22 cellular contexts compared by ENCODE assay signal in genomic region chr6:44805239-44805849, GRCh38.
DNase-seq lines count a peak whose midpoint lies in the region; ATAC-seq and TF ChIP-seq lines count a peak whose summit lies in the region.
"Had no signal": no experiment of that assay in that cellular context is flagged by ENCODE, and none has a peak within 500 bp of the region (broad histone marks: within the 10 kb centered on the region; RNA-seq: fewer than 3 reads in every experiment).

No MANE protein-coding gene starts in this region.

- no peak overlapping the region for H3K9ac ChIP-seq in SK-N-SH
- H3K9ac ChIP-seq: BLaER1 treated with 17β-estradiol and CSF1 and Interleukin-3, amounts not matched to agents 10 nM and 100 nM had no signal

- WGBS in SK-N-SH (ENCODE audit: low lambda C conversion rate): 42% methylated on average over 7 of the region's 7 CpGs

- H3K9me3 ChIP-seq in SK-N-SH: no peaks in the 10 kb centered on the region
- H3K9me3 ChIP-seq: BLaER1 treated with 17β-estradiol and CSF1 and Interleukin-3, amounts not matched to agents 10 nM and 100 nM; esophagus muscularis mucosa had no signal

- H2AFZ ChIP-seq in SK-N-SH (ENCODE audit: low read depth): no peak overlapping the region
- H2AFZ ChIP-seq: PC-9 had no signal

- H3K4me3 ChIP-seq in SK-N-SH (ENCODE audit: low read depth in 2 of 2, low read length in 1 of 2) (no peak overlapping the region), fibroblast of pulmonary artery (replicated peaks; ENCODE audit: low read depth, low read length) (no peak overlapping the region), skeletal muscle cell (ENCODE audit: low read depth, low read length) (no peak overlapping the region), dorsolateral prefrontal cortex (no peak overlapping the region)
- H3K4me3 ChIP-seq: BLaER1 treated with 17β-estradiol and CSF1 and Interleukin-3, amounts not matched to agents 10 nM and 100 nM; cardiac muscle cell; esophagus muscularis mucosa; PC-9 had no signal

- H3K27ac ChIP-seq in SK-N-SH (ENCODE audit: low read depth in 2 of 2, low read length in 1 of 2) (peak overlapping the region in 1 of 2 experiments; percentile 27; a peak in 3 of 4 replicates), dorsolateral prefrontal cortex (no peak overlapping the region)
- H3K27ac ChIP-seq: BLaER1 treated with 17β-estradiol and CSF1 and Interleukin-3, amounts not matched to agents 10 nM and 100 nM; cardiac muscle cell; esophagus muscularis mucosa; PC-9 had no signal

- H3K4me2 ChIP-seq in SK-N-SH: peak overlapping the region; percentile 42
- H3K4me2 ChIP-seq: BLaER1 treated with 17β-estradiol and CSF1 and Interleukin-3, amounts not matched to agents 10 nM and 100 nM; PC-9 had no signal

- TF ChIP-seq CTCF in SK-N-SH (IDR thresholded peaks at IDR 0.05) (no peak), fibroblast of pulmonary artery (IDR thresholded peaks at IDR 0.05; ENCODE audit: low read length, missing control alignments) (no peak), dorsolateral prefrontal cortex (IDR thresholded peaks at IDR 0.05 in 54 of 56, conservative IDR thresholded peaks at IDR 0.05 in 2 of 56; ENCODE audit: low read depth in 1 of 56, partially characterized antibody in 56 of 56) (no peak)

- no peaks in the 10 kb centered on the region for H3K9me2 ChIP-seq in SK-N-SH

- no peaks in the 10 kb centered on the region for H4K20me1 ChIP-seq in SK-N-SH (ENCODE audit: insufficient read depth)
- H4K20me1 ChIP-seq: BLaER1 treated with 17β-estradiol and CSF1 and Interleukin-3, amounts not matched to agents 10 nM and 100 nM had no signal

- TF ChIP-seq RAD21 in SK-N-SH (IDR thresholded peaks at IDR 0.05; ENCODE audit: low read length): no peak

- CTCF ChIA-PET in SK-N-SH (lab: Yijun Ruan, JAX): interaction anchor here (1.5 kb wide), 1 partner anchor 22 kb away, joined by 3 read pairs; no protein-coding TSS in a partner anchor

- POLR2A ChIA-PET in SK-N-SH (lab: Yijun Ruan, JAX): no interaction called here

- no peak for ATAC-seq in GM19395 (IDR thresholded peaks at IDR 0.05; ENCODE audit: unreplicated experiment)
- ATAC-seq: activated CD4-positive, CD25-positive, alpha-beta regulatory T cell treated with anti-CD3 and anti-CD28 coated beads, Interleukin-2, amount 50 U/mL, for 24 hours; activated naive CD4-positive, alpha-beta T cell treated with anti-CD3 and anti-CD28 coated beads, Interleukin-2, amount 50 U/mL, for 72 hours; left cardiac atrium; stimulated activated naive CD8-positive, alpha-beta T cell treated with anti-CD3 and anti-CD28 coated beads, Interleukin-15, Interleukin-2, amounts not matched to agents 100 U/mL and 50 U/mL, for 24 hours had no signal

- peak; percentile 25 for DNase-seq in COLO829 (ENCODE audit: low spot score)
- DNase-seq in SK-N-SH: no peak
- DNase-seq in fibroblast of pulmonary artery (ENCODE audit: low read depth): peak; percentile 28
- DNase-seq in skeletal muscle cell (ENCODE audit: low read depth): peak; percentile 57
- no peak for DNase-seq in dorsolateral prefrontal cortex
- no peak for DNase-seq in NCI-H748 (lab: John Stamatoyannopoulos, UW; ENCODE audit: unreplicated experiment)
- DNase-seq: activated T-cell treated with anti-CD3 and anti-CD28 coated beads, Interleukin-2, amount 50 U/mL, for 48 hours; GF-D8; left cardiac atrium; midbrain; NCI-H1436; NCI-H82; nephron progenitor cell; PC-9; stimulated activated naive CD8-positive, alpha-beta T cell treated with anti-CD3 and anti-CD28 coated beads, Interleukin-15, Interleukin-2, amounts not matched to agents 100 U/mL and 50 U/mL, for 24 hours; T1000 had no signal

- H3K27me3 ChIP-seq in SK-N-SH (ENCODE audit: insufficient read depth) (no peaks in the 10 kb centered on the region), dorsolateral prefrontal cortex (peaks cover 0 to 10% (median 0%) of the 10 kb centered on the region in 45 donors)
- H3K27me3 ChIP-seq: BLaER1 treated with 17β-estradiol and CSF1 and Interleukin-3, amounts not matched to agents 10 nM and 100 nM; cardiac muscle cell; esophagus muscularis mucosa had no signal

- intact Hi-C loops in dorsolateral prefrontal cortex (cut with DNase I): no loop called here

- H3F3A ChIP-seq in SK-N-SH (replicated peaks; ENCODE audit: insufficient read depth): peaks cover 3% of the 10 kb centered on the region

- no peaks in the 10 kb centered on the region for H3K36me3 ChIP-seq in SK-N-SH (replicated peaks in 1 of 2; ENCODE audit: control insufficient read depth in 1 of 2, insufficient read depth in 2 of 2, low read length in 1 of 2)
- H3K36me3 ChIP-seq: BLaER1 treated with 17β-estradiol and CSF1 and Interleukin-3, amounts not matched to agents 10 nM and 100 nM; cardiac muscle cell; esophagus muscularis mucosa had no signal

- peaks cover 7 to 21% of the 10 kb centered on the region in 2 experiments; a peak in 2 of 4 replicates for H3K4me1 ChIP-seq in SK-N-SH (ENCODE audit: control insufficient read depth in 1 of 2, insufficient read depth in 2 of 2, low read depth in 1 of 2, low read length in 1 of 2)

- TF ChIP-seq EP300 in SK-N-SH (IDR thresholded peaks at IDR 0.05; ENCODE audit: borderline replicate concordance in 1 of 2, low read depth in 1 of 2, low read length in 1 of 2): peak in 1 of 2 experiments; percentile 44; a peak in 1 of 4 replicates

- no peaks in the 10 kb centered on the region for H3K79me2 ChIP-seq in SK-N-SH (ENCODE audit: insufficient read depth)

TF ChIP-seq in SK-N-SH, 30 proteins besides CTCF, POLR2A, EP300 and RAD21:
- TF ChIP-seq ELF1 (IDR thresholded peaks at IDR 0.05) (no peak), JUND (IDR thresholded peaks at IDR 0.05) (peak; percentile 39), MEF2A (IDR thresholded peaks at IDR 0.05; ENCODE audit: borderline replicate concordance, low read depth) (peak; percentile 57; the same call in 1 of the 2 replicates), FOXM1 (IDR thresholded peaks at IDR 0.05; ENCODE audit: low read depth) (no peak), PBX3 (IDR thresholded peaks at IDR 0.05) (peak; percentile 42; the same call in 1 of the 2 replicates), NFIC (IDR thresholded peaks at IDR 0.05; ENCODE audit: borderline replicate concordance) (peak; percentile 65; the same call in 1 of the 2 replicates), GABPA (IDR thresholded peaks at IDR 0.05; ENCODE audit: low read depth) (no peak), FOSL2 (IDR thresholded peaks at IDR 0.05; ENCODE audit: borderline replicate concordance, low read depth) (peak; percentile 50; the same call in 1 of the 2 replicates), TCF12 (IDR thresholded peaks at IDR 0.05) (peak; percentile 67)

Comparison
In these comparisons a context has a peak if more than half of its experiments do, and no peak if none do; other contexts are left out.
1. DNase-seq: peak in COLO829 (single experiment), fibroblast of pulmonary artery (single experiment) and skeletal muscle cell (single experiment); none in SK-N-SH (single experiment), dorsolateral prefrontal cortex (0 of 10) and NCI-H748 (single experiment).